ENCODE assay signal across 8 cellular contexts in the genomic region with DNA sequence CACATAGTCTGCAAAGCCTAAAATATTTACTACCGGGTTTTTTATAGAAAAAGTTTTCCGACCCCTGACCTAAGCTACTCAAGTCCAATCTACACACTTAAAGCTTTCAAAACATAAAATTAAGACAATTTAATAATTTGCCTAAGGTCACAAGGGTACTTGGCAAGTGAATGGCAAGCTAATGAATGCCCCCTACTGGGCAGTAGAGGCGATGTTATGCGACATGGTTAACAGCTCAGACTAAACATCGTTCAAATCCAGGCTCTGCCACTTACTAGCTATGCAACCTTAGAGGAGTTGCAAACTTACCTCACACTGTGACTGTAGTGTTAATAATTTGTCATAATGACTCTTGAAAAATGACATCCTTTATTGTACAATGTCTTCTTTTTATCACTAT.
DNase-seq lines count a peak whose midpoint lies in the region; ATAC-seq and TF ChIP-seq lines count a peak whose summit lies in the region.

No MANE protein-coding gene starts in this region.

- H3K4me3 Mint-ChIP-seq in H9, result no peak overlapping the region
- no peak overlapping the region for H3K4me3 Mint-ChIP-seq in activated CD4-positive, alpha-beta memory T cell treated with anti-CD3 and anti-CD28 coated beads for 36 hours

- no peak overlapping the region for H3K14ac ChIP-seq in H9 (ENCODE audit: insufficient read depth, low read length)

- H3K27me3 ChIP-seq in H9 (ENCODE audit: insufficient read depth, low read length), result no peaks in the 10 kb centered on the region

- no CpG with 5 or more reads among the region's 5 CpGs for WGBS in H9 (ENCODE audit: extremely low coverage, insufficient read length, low lambda C conversion rate)

- no peak overlapping the region for H3K4me3 ChIP-seq in AG09309 (ENCODE audit: control insufficient read depth, low read depth, low read length)

- no peaks in the 10 kb centered on the region for H3K4me1 ChIP-seq in H9 (ENCODE audit: insufficient read depth, low read length)

- TF ChIP-seq CTCF in AG09309 (IDR thresholded peaks at IDR 0.05; ENCODE audit: control insufficient read depth, insufficient read depth, low read depth, low read length, missing control alignments), result peak; percentile 36
- TF ChIP-seq CTCF in H9 (conservative IDR thresholded peaks at IDR 0.05), result peak; percentile 78

- peaks cover under 1 to 4% of the 10 kb centered on the region in 2 experiments; a peak in 4 of 5 replicates for H3K9me3 Mint-ChIP-seq in H9
- no peaks in the 10 kb centered on the region for H3K9me3 Mint-ChIP-seq in activated CD4-positive, alpha-beta memory T cell treated with anti-CD3 and anti-CD28 coated beads for 36 hours

- peaks cover 0 to 1% (median under 1%) of the 10 kb centered on the region in 3 experiments; a peak in 4 of 7 replicates for H3K36me3 Mint-ChIP-seq in H9 (ENCODE audit: insufficient read depth in 1 of 3, low read depth in 3 of 3)
- H3K36me3 Mint-ChIP-seq in activated CD4-positive, alpha-beta memory T cell treated with anti-CD3 and anti-CD28 coated beads for 36 hours, result no peaks in the 10 kb centered on the region

- DNase-seq in AG09309 (ENCODE audit: low read depth), result no peak
- DNase-seq in H9, result peak; percentile 45
- DNase-seq in NCI-H69 (lab: John Stamatoyannopoulos, UW), result peak; percentile 61
- DNase-seq in cerebellar cortex (ENCODE audit: low spot score), result peak; percentile 10
- DNase-seq in medulla oblongata (ENCODE audit: extremely low spot score), result peak; percentile 21
- DNase-seq in activated CD4-positive, alpha-beta memory T cell treated with anti-CD3 and anti-CD28 coated beads for 36 hours, result no peak
- DNase-seq in NCI-H1930 (lab: John Stamatoyannopoulos, UW), result no peak

- no peaks in the 10 kb centered on the region for H3K9me3 ChIP-seq in H9 (ENCODE audit: control insufficient read depth, low read depth, low read length)

- no peak overlapping the region for H3K27ac Mint-ChIP-seq in H9
- no peak overlapping the region for H3K27ac Mint-ChIP-seq in activated CD4-positive, alpha-beta memory T cell treated with anti-CD3 and anti-CD28 coated beads for 36 hours

- no peak for ATAC-seq in HG03280 (IDR thresholded peaks at IDR 0.05; ENCODE audit: unreplicated experiment)

- POLR2A ChIA-PET in activated CD4-positive, alpha-beta memory T cell treated with anti-CD3 and anti-CD28 coated beads for 36 hours (lab: Charles Lee), result no interaction called here

- H3K23me2 ChIP-seq in H9 (ENCODE audit: insufficient read length, low read depth, low read length, poor library complexity, severe bottlenecking), result no peaks in the 10 kb centered on the region

- H3K4me2 ChIP-seq in H9 (ENCODE audit: insufficient read depth, insufficient read length, low read length), result no peak overlapping the region

- H4K8ac ChIP-seq in H9 (replicated peaks; ENCODE audit: insufficient read length, low read depth, low read length), result no peak overlapping the region

- H3K27me3 Mint-ChIP-seq in H9 (ENCODE audit: low read depth), result no peaks in the 10 kb centered on the region; the same call in 1 of the 2 replicates
- no peaks in the 10 kb centered on the region for H3K27me3 Mint-ChIP-seq in activated CD4-positive, alpha-beta memory T cell treated with anti-CD3 and anti-CD28 coated beads for 36 hours

- no peak overlapping the region for H3K18ac ChIP-seq in H9 (ENCODE audit: insufficient read length, low read depth, low read length)

- no peak overlapping the region for H2BK5ac ChIP-seq in H9 (ENCODE audit: insufficient read length, low read length)

- no peak overlapping the region for H3K56ac ChIP-seq in H9 (ENCODE audit: insufficient read length, low read depth, low read length)

- H3K4ac ChIP-seq in H9 (ENCODE audit: low read depth, low read length), result no peak overlapping the region

- no peaks in the 10 kb centered on the region for H4K20me1 ChIP-seq in H9 (ENCODE audit: control insufficient read depth, insufficient read depth, insufficient read length)

- H3K9ac ChIP-seq in H9 (ENCODE audit: extremely low read depth, insufficient read length, low read length), result no peak overlapping the region

- CTCF ChIA-PET in activated CD4-positive, alpha-beta memory T cell treated with anti-CD3 and anti-CD28 coated beads for 36 hours (lab: Charles Lee), result interaction anchor here (0.6 to 1.4 kb wide), 3 partner anchors 9 to 794 kb away, joined by 3 to 4 read pairs (median 3); no protein-coding TSS in a partner anchor

- H3T11ph ChIP-seq in H9 (ENCODE audit: low read length), result no peak overlapping the region

- no peak overlapping the region for H3K23ac ChIP-seq in H9 (ENCODE audit: insufficient read length, low read depth, low read length)

- no peak overlapping the region for H2BK15ac ChIP-seq in H9 (ENCODE audit: low read depth, low read length)

- H3K27ac ChIP-seq in H9 (ENCODE audit: insufficient read length, low read depth, low read length), result no peak overlapping the region

- no peak overlapping the region for H2BK20ac ChIP-seq in H9 (ENCODE audit: low read depth, low read length, poor library complexity, severe bottlenecking)

- H4K5ac ChIP-seq in H9 (ENCODE audit: insufficient read length, low read depth, low read length), result no peak overlapping the region

- no peak overlapping the region for H2BK120ac ChIP-seq in H9 (ENCODE audit: low read depth, low read length, poor library complexity, severe bottlenecking)

- no peaks in the 10 kb centered on the region for H3K79me1 ChIP-seq in H9 (ENCODE audit: insufficient read depth, low read depth, low read length, poor library complexity, severe bottlenecking)

- H2BK12ac ChIP-seq in H9 (ENCODE audit: insufficient read length, low read depth, low read length), result no peak overlapping the region

- H2AK5ac ChIP-seq in H9 (ENCODE audit: insufficient read length, low read length), result no peak overlapping the region

- H3K79me2 ChIP-seq in H9 (ENCODE audit: insufficient read depth, low read length), result no peaks in the 10 kb centered on the region

- no peak overlapping the region for H4K91ac ChIP-seq in H9 (ENCODE audit: insufficient read length, low read depth, low read length)

- H3K4me1 Mint-ChIP-seq in H9, result no peaks in the 10 kb centered on the region
- H3K4me1 Mint-ChIP-seq in activated CD4-positive, alpha-beta memory T cell treated with anti-CD3 and anti-CD28 coated beads for 36 hours (ENCODE audit: low read depth), result no peaks in the 10 kb centered on the region

- intact Hi-C loops in activated CD4-positive, alpha-beta memory T cell treated with anti-CD3 and anti-CD28 coated beads for 36 hours (cut with micrococcal nuclease), result loop anchor here (10.0 kb wide), 1 partner anchor 790 kb away; no protein-coding TSS in a partner anchor

- H2AFZ ChIP-seq in H9 (ENCODE audit: low read length), result no peak overlapping the region

Comparison
In these comparisons a context has a peak if more than half of its experiments do, and no peak if none do; other contexts are left out.
1. DNase-seq: peak in H9 (single experiment), NCI-H69 (single experiment), cerebellar cortex (single experiment) and medulla oblongata (single experiment); none in AG09309 (single experiment), activated CD4-positive, alpha-beta memory T cell treated with anti-CD3 and anti-CD28 coated beads for 36 hours (single experiment) and NCI-H1930 (0 of 2).